ENCODE assay signal across 18 cellular contexts in the genomic region with DNA sequence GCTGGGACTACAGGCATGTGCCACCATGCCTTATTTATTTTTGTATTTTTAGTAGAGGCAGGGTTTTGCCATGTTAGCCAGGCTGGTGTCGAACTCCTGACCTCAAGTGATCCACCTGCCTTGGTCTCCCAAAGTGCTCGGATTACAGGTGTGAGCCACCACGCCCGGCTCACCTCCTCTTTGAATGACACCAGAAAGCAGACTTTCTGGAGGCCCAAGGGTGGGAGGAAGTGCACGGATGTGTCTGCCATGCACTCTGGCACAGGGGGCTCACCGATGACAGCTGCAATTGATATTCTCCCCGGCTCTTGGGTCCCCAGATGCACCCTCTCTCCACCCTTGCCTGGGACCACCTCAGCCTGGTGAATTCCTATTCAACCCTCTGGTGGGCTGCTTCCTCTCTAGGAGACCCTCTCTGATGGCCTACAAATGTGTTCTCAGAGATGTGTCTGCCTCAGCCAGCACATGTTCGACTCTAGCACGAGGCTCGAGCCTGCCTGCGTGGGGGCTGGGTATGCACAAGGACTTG.
"Had no signal": no experiment of that assay in that cellular context is flagged by ENCODE, and none has a peak within 500 bp of the region (broad histone marks: within the 10 kb centered on the region; RNA-seq: fewer than 3 reads in every experiment).

No MANE protein-coding gene starts in this region.

- H3K4me3 ChIP-seq: colonic mucosa, psoas muscle, suprapubic skin, thyroid gland, uterus had no signal

- H3K9me3 ChIP-seq: colonic mucosa, psoas muscle, suprapubic skin, thyroid gland, uterus had no signal

- DNase-seq: colonic mucosa; effector CD4-positive, alpha-beta T cell; foreskin melanocyte; kidney glomerular epithelial cell; natural killer cell; occipital lobe; psoas muscle; retina; small intestine; stimulated activated CD4-positive, alpha-beta T cell treated with anti-CD3 and anti-CD28 coated beads, Interleukin-4, amount 100 ng/mL, for 1 hour; stimulated activated CD8-positive, alpha-beta memory T cell treated with anti-CD3 and anti-CD28 coated beads, Interleukin-4, amount 100 ng/mL, for 48 hours; stimulated activated naive CD8-positive, alpha-beta T cell treated with anti-CD3 and anti-CD28 coated beads, Interleukin-15, Interleukin-2, amounts not matched to agents 100 U/mL and 50 U/mL, for 24 hours; thyroid gland had no signal

- H3K27ac ChIP-seq: colonic mucosa, parathyroid adenoma, psoas muscle, suprapubic skin, thyroid gland, uterus had no signal

- H3K4me1 ChIP-seq: colonic mucosa, parathyroid adenoma, uterus had no signal

- H2AFZ ChIP-seq: parathyroid adenoma had no signal

- FAIRE-seq: small intestine had no signal

- ATAC-seq: left lobe of liver; natural killer cell; psoas muscle; stimulated activated effector memory CD8-positive, alpha-beta T cell treated with anti-CD3 and anti-CD28 coated beads, Interleukin-12 subunit alpha, Interleukin-12 subunit beta, amount 100 ng/mL, for 72 hours; stimulated activated naive CD8-positive, alpha-beta T cell treated with anti-CD3 and anti-CD28 coated beads, Interleukin-15, Interleukin-2, amounts not matched to agents 100 U/mL and 50 U/mL, for 24 hours had no signal

- H3K9ac ChIP-seq: parathyroid adenoma had no signal

- H3K79me2 ChIP-seq: parathyroid adenoma had no signal

- H3K36me3 ChIP-seq: colonic mucosa, suprapubic skin, thyroid gland, uterus had no signal

- H3K27me3 ChIP-seq: colonic mucosa, suprapubic skin, thyroid gland, uterus had no signal
